In genomic region chr12:122946690-122947271, GRCh38 we compare ENCODE assay signal across 8 cellular contexts. TPM values are rescaled to one million over a fixed set of nuclear protein-coding genes. Genes with fewer than 3 reads are reported as not detected.
A peak's percentile ranks its signal among the peaks of the same experiment; 100 is the strongest.
DNase-seq lines count a peak whose midpoint lies in the region; ATAC-seq, FAIRE-seq and TF ChIP-seq lines count a peak whose summit lies in the region.

No MANE protein-coding gene starts in this region.

- no peak for FAIRE-seq in small intestine (lab: Jason Lieb, UNC)

- no peak overlapping the region for H3K4me3 ChIP-seq in cardiac muscle cell
- no peak overlapping the region for H3K4me3 ChIP-seq in small intestine (ENCODE audit: low read depth in 1 of 2, low read length in 2 of 2)

- WGBS in small intestine, 3 donors = 49 to 55% (median 51%) methylated on average over 7 of the region's 7 CpGs

- H3K27me3 ChIP-seq in cardiac muscle cell (no peaks in the 10 kb centered on the region), small intestine (ENCODE audit: control insufficient read depth in 2 of 2, insufficient read depth in 2 of 2, low read length in 2 of 2) (no peaks in the 10 kb centered on the region)

- 0 out of 2 replicates have a peak, but pooled peaks have one; percentile 26 for TF ChIP-seq CTCF in GM12874 (IDR thresholded peaks at IDR 0.05; ENCODE audit: insufficient read depth, low read depth, low read length)
- TF ChIP-seq CTCF in cardiac muscle cell (IDR thresholded peaks at IDR 0.05; ENCODE audit: low read depth, low read length) = peak; percentile 47

- H3K27ac ChIP-seq in cardiac muscle cell (no peak overlapping the region), small intestine (ENCODE audit: low read depth in 1 of 2, low read length in 1 of 2) (peak overlapping the region; percentile 28 to 50)

- H3K4me1 ChIP-seq in cardiac muscle cell (ENCODE audit: low read depth) (no peaks in the 10 kb centered on the region), small intestine (ENCODE audit: control insufficient read depth in 2 of 2, insufficient read depth in 1 of 2, low read depth in 1 of 2, low read length in 1 of 2) (peaks cover 3 to 8% of the 10 kb centered on the region in 2 donors)

- ATAC-seq in HG03097 (IDR thresholded peaks at IDR 0.05; ENCODE audit: low FRiP score, unreplicated experiment) = peak; percentile 42

- peak; percentile 86 for DNase-seq in SIG-M5 treated with dmso at 0.1 percent for 504 hours (lab: John Stamatoyannopoulos, UW; ENCODE audit: unreplicated experiment)
- peak; percentile 88 for DNase-seq in activated naive CD4-positive, alpha-beta T cell treated with Interleukin-2 at 50 U/mL for 16 hours
- DNase-seq in cardiac muscle cell (ENCODE audit: low read depth in 1 of 2, low spot score in 1 of 2) = peak; percentile 35 to 97
- DNase-seq in small intestine = peak; percentile 81
- no peak for DNase-seq in NCI-H2081 (lab: John Stamatoyannopoulos, UW)
- DNase-seq in NCI-H345 treated with DMSO at 0.1 percent for 48 hours (lab: John Stamatoyannopoulos, UW; ENCODE audit: unreplicated experiment) = no peak

- H3K9me3 ChIP-seq in cardiac muscle cell (ENCODE audit: low read depth) (no peaks in the 10 kb centered on the region), small intestine (ENCODE audit: control insufficient read depth, low read depth) (no peaks in the 10 kb centered on the region)

- H3K36me3 ChIP-seq in cardiac muscle cell (no peaks in the 10 kb centered on the region), small intestine (ENCODE audit: control insufficient read depth in 2 of 2, insufficient read depth in 2 of 2, low read length in 2 of 2) (no peaks in the 10 kb centered on the region)

RNA-seq across cellular contexts. Expression of gene ABCB9, which starts 19.5 kb away (rescaled TPM):
- total RNA-seq in cardiac muscle cell = 9.7 and 13.0 TPM in 2 replicates
- 5.2 and 10.0 TPM in 2 replicates for polyA plus RNA-seq in cardiac muscle cell
- 1 to 10 TPM; 2.5 to 6.6 (median 4.1) TPM for polyA plus RNA-seq in small intestine

RNA-seq across cellular contexts. Expression of gene OGFOD2, which starts 28.3 kb away (rescaled TPM):
- total RNA-seq in cardiac muscle cell = 39.3 and 44.4 TPM in 2 replicates
- polyA plus RNA-seq in cardiac muscle cell (22.8 and 41.8 TPM in 2 replicates), small intestine (10 to 100 TPM; 26.6 to 30.3 (median 28.2) TPM)

RNA-seq across cellular contexts. Expression of gene ARL6IP4, which starts 33.7 kb away (rescaled TPM):
- total RNA-seq in cardiac muscle cell = 204 and 253 TPM in 2 replicates
- polyA plus RNA-seq in cardiac muscle cell (274 and 323 TPM in 2 replicates), small intestine (100 to 1,000 TPM; 268 to 434 (median 395) TPM)

RNA-seq across cellular contexts. Expression of gene VPS37B, which starts 50.9 kb away (rescaled TPM):
- 47.3 and 52.1 TPM in 2 replicates for total RNA-seq in cardiac muscle cell
- polyA plus RNA-seq in cardiac muscle cell = 31.7 and 47.4 TPM in 2 replicates
- 10 to 100 TPM; 22.8 to 31.4 (median 24.0) TPM for polyA plus RNA-seq in small intestine

Comparison
In these comparisons a context has a peak if more than half of its experiments do, and no peak if none do; other contexts are left out.
1. DNase-seq: peak in SIG-M5 treated with dmso at 0.1 percent for 504 hours (single experiment), activated naive CD4-positive, alpha-beta T cell treated with Interleukin-2 at 50 U/mL for 16 hours (single experiment), cardiac muscle cell (2 of 2) and small intestine (single experiment); none in NCI-H2081 (0 of 2) and NCI-H345 treated with DMSO at 0.1 percent for 48 hours (single experiment).